10 cellular contexts compared by ENCODE assay signal in genomic region chr6:1315560-1316386, GRCh38. TPM values are rescaled to one million over a fixed set of nuclear protein-coding genes. Genes with fewer than 3 reads are reported as not detected.
DNase-seq lines count a peak whose midpoint lies in the region; ATAC-seq, FAIRE-seq and TF ChIP-seq lines count a peak whose summit lies in the region.
"Had no signal": no experiment of that assay in that cellular context is flagged by ENCODE, and none has a peak within 500 bp of the region (broad histone marks: within the 10 kb centered on the region; RNA-seq: fewer than 3 reads in every experiment).

No MANE protein-coding gene starts in this region.

- no peak for DNase-seq in activated naive CD8-positive, alpha-beta T cell treated with anti-CD3 and anti-CD28 coated beads for 36 hours
- DNase-seq in bronchial epithelial cell (ENCODE audit: low read depth) (no peak), activated gamma-delta T cell (lab: John Stamatoyannopoulos, UW) (no peak)
- DNase-seq in NK-92 treated with Interleukin-12 subunit alpha and Interleukin-12 subunit beta, amount 100 ng/mL, for 24 hours (lab: John Stamatoyannopoulos, UW) = no peak
- DNase-seq: DMS79 treated with DMSO at 0.1 percent for 48 hours, NCI-H2171 treated with DMSO at 0.1 percent for 48 hours had no signal

- peaks cover 0 to 29% of the 10 kb centered on the region in 2 donors for H3K4me1 ChIP-seq in muscle layer of duodenum (ENCODE audit: control insufficient read depth in 1 of 2, insufficient read depth in 2 of 2, low read length in 2 of 2)
- H3K4me1 ChIP-seq in urinary bladder (ENCODE audit: insufficient read depth) = peaks cover 2% of the 10 kb centered on the region

- H3K27ac Mint-ChIP-seq in activated naive CD8-positive, alpha-beta T cell = no peak overlapping the region
- H3K27ac Mint-ChIP-seq in activated naive CD8-positive, alpha-beta T cell treated with anti-CD3 and anti-CD28 coated beads for 36 hours = no peak overlapping the region

- peaks cover 32% of the 10 kb centered on the region for H3K27me3 Mint-ChIP-seq in activated naive CD8-positive, alpha-beta T cell
- peaks cover 53% of the 10 kb centered on the region for H3K27me3 Mint-ChIP-seq in activated naive CD8-positive, alpha-beta T cell treated with anti-CD3 and anti-CD28 coated beads for 36 hours

- H3K4me3 ChIP-seq in bronchial epithelial cell (ENCODE audit: low read depth, low read length) (peak overlapping the region; percentile 53), muscle layer of duodenum (ENCODE audit: low read depth in 1 of 2, low read length in 2 of 2) (peak overlapping the region; percentile 48 to 66), urinary bladder (ENCODE audit: low read depth, low read length) (peak overlapping the region; percentile 45)

- peaks cover 23% of the 10 kb centered on the region for H3K4me1 Mint-ChIP-seq in activated naive CD8-positive, alpha-beta T cell (ENCODE audit: low read depth)
- H3K4me1 Mint-ChIP-seq in activated naive CD8-positive, alpha-beta T cell treated with anti-CD3 and anti-CD28 coated beads for 36 hours = peaks cover 17% of the 10 kb centered on the region

- no peak for TF ChIP-seq CTCF in bronchial epithelial cell (IDR thresholded peaks at IDR 0.05; ENCODE audit: insufficient read depth, low read length, severe bottlenecking)

- H3K36me3 ChIP-seq in bronchial epithelial cell (ENCODE audit: control insufficient read depth, insufficient read depth, low read length) (no peaks in the 10 kb centered on the region), muscle layer of duodenum (ENCODE audit: control insufficient read depth in 1 of 2, insufficient read depth in 2 of 2, low read length in 2 of 2) (no peaks in the 10 kb centered on the region), urinary bladder (ENCODE audit: insufficient read depth) (no peaks in the 10 kb centered on the region)

- peak overlapping the region; percentile 63 for H3K27ac ChIP-seq in muscle layer of duodenum (ENCODE audit: low read length)
- H3K27ac ChIP-seq in urinary bladder (ENCODE audit: low read depth) = no peak overlapping the region

- no peak for ATAC-seq in HG03139 (IDR thresholded peaks at IDR 0.05; ENCODE audit: unreplicated experiment)

- H3K9me3 ChIP-seq in muscle layer of duodenum (ENCODE audit: control insufficient read depth in 1 of 2, low read length in 2 of 2) = no peaks in the 10 kb centered on the region

- no peaks in the 10 kb centered on the region for H3K36me3 Mint-ChIP-seq in activated naive CD8-positive, alpha-beta T cell
- H3K36me3 Mint-ChIP-seq in activated naive CD8-positive, alpha-beta T cell treated with anti-CD3 and anti-CD28 coated beads for 36 hours = no peaks in the 10 kb centered on the region

- H3K27me3 ChIP-seq in bronchial epithelial cell (ENCODE audit: control insufficient read depth, insufficient read depth, low read length) (no peaks in the 10 kb centered on the region), muscle layer of duodenum (ENCODE audit: low read depth, low read length) (peaks cover 31% of the 10 kb centered on the region)

- 35% methylated on average over 11 of the region's 11 CpGs for WGBS in urinary bladder

- peak overlapping the region; percentile 81 for H3K4me3 Mint-ChIP-seq in activated naive CD8-positive, alpha-beta T cell
- no peak overlapping the region for H3K4me3 Mint-ChIP-seq in activated naive CD8-positive, alpha-beta T cell treated with anti-CD3 and anti-CD28 coated beads for 36 hours

- peak; percentile 87 for FAIRE-seq in bronchial epithelial cell (lab: Jason Lieb, UNC)

- no peaks in the 10 kb centered on the region for H3K9me3 Mint-ChIP-seq in activated naive CD8-positive, alpha-beta T cell (ENCODE audit: low read depth)
- H3K9me3 Mint-ChIP-seq in activated naive CD8-positive, alpha-beta T cell treated with anti-CD3 and anti-CD28 coated beads for 36 hours = no peaks in the 10 kb centered on the region

RNA-seq across cellular contexts. Expression of gene FOXQ1, which starts 3.9 kb away (rescaled TPM):
- not detected for total RNA-seq in activated naive CD8-positive, alpha-beta T cell treated with anti-CD3 and anti-CD28 coated beads for 36 hours
- total RNA-seq in bronchial epithelial cell (3.1 and 3.4 TPM in 2 replicates), urinary bladder (10.8 TPM)
- 9.0 TPM for polyA plus RNA-seq in urinary bladder
